ENCODE assay signal across 8 cellular contexts in genomic region chr1:156859523-156860112, GRCh38. TPM values are rescaled to one million over a fixed set of nuclear protein-coding genes. Genes with fewer than 3 reads are reported as not detected.
DNase-seq lines count a peak whose midpoint lies in the region; ATAC-seq lines count a peak whose summit lies in the region.

No MANE protein-coding gene starts in this region.

- no peaks in the 10 kb centered on the region for H3K79me2 ChIP-seq in Karpas-422 (ENCODE audit: low read length)

- ATAC-seq in activated CD4-positive, CD25-positive, alpha-beta regulatory T cell treated with anti-CD3 and anti-CD28 coated beads, Interleukin-2, amount 50 U/mL, for 24 hours, result peak; percentile 12 to 15
- ATAC-seq in natural killer cell treated with Interleukin-12 subunit alpha and Interleukin-12 subunit beta and Interleukin-15 and Interleukin-18, amount 100 ng/mL, for 72 hours, result peak; percentile 37 to 46

- H3K4me2 ChIP-seq in Karpas-422 (ENCODE audit: low read depth, low read length, poor library complexity, severe bottlenecking), result no peak overlapping the region

- no peaks in the 10 kb centered on the region for H3K36me3 ChIP-seq in Karpas-422 (ENCODE audit: insufficient read depth, low read length)

- H4K20me1 ChIP-seq in Karpas-422 (ENCODE audit: insufficient read depth, low read depth, low read length), result no peaks in the 10 kb centered on the region

- H3K27me3 Mint-ChIP-seq in natural killer cell treated with Interleukin-12 subunit alpha and Interleukin-12 subunit beta and Interleukin-15 and Interleukin-18, amount 100 ng/mL, for 72 hours, result peaks cover 33 to 36% of the 10 kb centered on the region in 2 donors

- no peak overlapping the region for H3K27ac Mint-ChIP-seq in natural killer cell treated with Interleukin-12 subunit alpha and Interleukin-12 subunit beta and Interleukin-15 and Interleukin-18, amount 100 ng/mL, for 72 hours

- no peaks in the 10 kb centered on the region for H3K9me3 ChIP-seq in Karpas-422 (ENCODE audit: low read length)

- no peak for DNase-seq in activated CD4-positive, CD25-positive, alpha-beta regulatory T cell (lab: John Stamatoyannopoulos, UW)
- DNase-seq in SK-N-DZ (ENCODE audit: low spot score), result peak; percentile 67
- peak; percentile 8 for DNase-seq in effector CD8-positive, alpha-beta T cell (lab: John Stamatoyannopoulos, UW)
- DNase-seq in natural killer cell treated with Interleukin-12 subunit alpha and Interleukin-12 subunit beta and Interleukin-15 and Interleukin-18, amount 100 ng/mL, for 72 hours (ENCODE audit: low spot score), result no peak
- no peak for DNase-seq in NCI-H1694 (lab: John Stamatoyannopoulos, UW)
- no peak for DNase-seq in NCI-H1105 (lab: John Stamatoyannopoulos, UW)
- DNase-seq in Karpas-422, result no peak

- H3K9me3 Mint-ChIP-seq in natural killer cell treated with Interleukin-12 subunit alpha and Interleukin-12 subunit beta and Interleukin-15 and Interleukin-18, amount 100 ng/mL, for 72 hours, result no peaks in the 10 kb centered on the region

- H3K4me3 Mint-ChIP-seq in natural killer cell treated with Interleukin-12 subunit alpha and Interleukin-12 subunit beta and Interleukin-15 and Interleukin-18, amount 100 ng/mL, for 72 hours, result peak overlapping the region; percentile 90

- no peaks in the 10 kb centered on the region for H3K27me3 ChIP-seq in Karpas-422 (ENCODE audit: low read length)

- no peak overlapping the region for H3K27ac ChIP-seq in Karpas-422 (ENCODE audit: low read length)

- H3K4me1 Mint-ChIP-seq in natural killer cell treated with Interleukin-12 subunit alpha and Interleukin-12 subunit beta and Interleukin-15 and Interleukin-18, amount 100 ng/mL, for 72 hours (ENCODE audit: low read depth in 2 of 2), result peaks cover 26 to 32% of the 10 kb centered on the region in 2 donors

- no peaks in the 10 kb centered on the region for H3K36me3 Mint-ChIP-seq in natural killer cell treated with Interleukin-12 subunit alpha and Interleukin-12 subunit beta and Interleukin-15 and Interleukin-18, amount 100 ng/mL, for 72 hours

- no peak overlapping the region for H3K4me3 ChIP-seq in Karpas-422 (ENCODE audit: low read length)

- H2AFZ ChIP-seq in Karpas-422 (ENCODE audit: low read length), result no peak overlapping the region

- no peaks in the 10 kb centered on the region for H3K9me2 ChIP-seq in Karpas-422 (replicated peaks; ENCODE audit: insufficient read depth, low read length)

- no peak overlapping the region for H3K9ac ChIP-seq in Karpas-422 (ENCODE audit: low read length)

- no peaks in the 10 kb centered on the region for H3K4me1 ChIP-seq in Karpas-422 (ENCODE audit: low read length)

RNA-seq across cellular contexts. Expression of gene INSRR, which starts 0.7 kb away (rescaled TPM):
- polyA plus RNA-seq in SK-N-DZ (2014; cell fraction: cytosol; rRNA removed), result 0.45 and 1.3 TPM in 2 replicates
- polyA plus RNA-seq in SK-N-DZ (2014; cell fraction: nucleus; rRNA removed), result 9.1 and 10.2 TPM in 2 replicates
- total RNA-seq in natural killer cell treated with Interleukin-12 subunit alpha and Interleukin-12 subunit beta and Interleukin-15 and Interleukin-18, amount 100 ng/mL, for 72 hours, result under 1 TPM; 0.14 TPM
- total RNA-seq in Karpas-422 (2014; rRNA removed; shearing (Covaris generic); ENCODE audit: low replicate concordance), result not detected in 2 replicates

RNA-seq across cellular contexts. Expression of gene NTRK1, which starts 1.0 kb away (rescaled TPM):
- 11.7 and 16.8 TPM in 2 replicates for polyA plus RNA-seq in SK-N-DZ (2014; cell fraction: cytosol; rRNA removed)
- polyA plus RNA-seq in SK-N-DZ (2014; cell fraction: nucleus; rRNA removed), result 42.6 and 46.0 TPM in 2 replicates
- 1 to 10 TPM; 1.4 to 8.1 TPM for total RNA-seq in natural killer cell treated with Interleukin-12 subunit alpha and Interleukin-12 subunit beta and Interleukin-15 and Interleukin-18, amount 100 ng/mL, for 72 hours
- total RNA-seq in Karpas-422 (2014; rRNA removed; shearing (Covaris generic); ENCODE audit: low replicate concordance), result not detected in 2 replicates

RNA-seq across cellular contexts. Expression of gene PEAR1, which starts 33.9 kb away (rescaled TPM):
- polyA plus RNA-seq in SK-N-DZ (2014; cell fraction: cytosol; rRNA removed), result 0.31 and 2.4 TPM in 2 replicates
- 3.7 and 4.1 TPM in 2 replicates for polyA plus RNA-seq in SK-N-DZ (2014; cell fraction: nucleus; rRNA removed)
- under 1 TPM in 1 of 2 donors, not detected in 1; 0.64 TPM for total RNA-seq in natural killer cell treated with Interleukin-12 subunit alpha and Interleukin-12 subunit beta and Interleukin-15 and Interleukin-18, amount 100 ng/mL, for 72 hours
- total RNA-seq in Karpas-422 (2014; rRNA removed; shearing (Covaris generic); ENCODE audit: low replicate concordance), result 0.22 TPM in 1 of 2 replicates, not detected in the other

RNA-seq across cellular contexts. Expression of gene SH2D2A, which starts 43.0 kb away (rescaled TPM):
- polyA plus RNA-seq in SK-N-DZ (2014; cell fraction: cytosol; rRNA removed), result 0.61 and 3.2 TPM in 2 replicates
- 1.4 and 3.3 TPM in 2 replicates for polyA plus RNA-seq in SK-N-DZ (2014; cell fraction: nucleus; rRNA removed)
- total RNA-seq in natural killer cell treated with Interleukin-12 subunit alpha and Interleukin-12 subunit beta and Interleukin-15 and Interleukin-18, amount 100 ng/mL, for 72 hours, result 100 to 1,000 TPM; 153 to 188 TPM
- total RNA-seq in Karpas-422 (2014; rRNA removed; shearing (Covaris generic); ENCODE audit: low replicate concordance), result not detected in 2 replicates

Comparison
In these comparisons a context has a peak if more than half of its experiments do, and no peak if none do; other contexts are left out.
1. DNase-seq: peak in SK-N-DZ (single experiment) and effector CD8-positive, alpha-beta T cell (single experiment); none in activated CD4-positive, CD25-positive, alpha-beta regulatory T cell (0 of 4), natural killer cell treated with Interleukin-12 subunit alpha and Interleukin-12 subunit beta and Interleukin-15 and Interleukin-18, amount 100 ng/mL, for 72 hours (single experiment), NCI-H1694 (single experiment), NCI-H1105 (single experiment) and Karpas-422 (single experiment).